Comparison of ENCODE assay signal across 6 cellular contexts in the genomic region with DNA sequence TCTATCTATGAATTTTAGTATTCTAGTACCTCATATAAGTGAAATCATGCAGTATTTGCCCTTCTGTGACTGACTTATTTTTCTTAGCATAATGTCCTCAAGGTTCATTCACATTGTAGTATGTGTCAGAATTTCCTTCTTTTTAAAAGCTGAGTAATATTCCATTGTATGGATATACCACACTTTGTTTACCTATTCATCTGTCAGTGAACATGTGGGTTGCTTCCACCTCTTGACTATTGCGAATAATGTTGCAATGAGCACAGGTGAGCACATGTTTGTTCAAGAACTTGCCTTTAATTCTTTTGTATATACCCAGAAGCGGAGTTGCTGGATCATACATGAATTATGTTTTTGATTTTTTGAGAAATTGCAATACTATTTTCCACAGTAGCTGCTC.
"Had no signal": no experiment of that assay in that cellular context is flagged by ENCODE, and none has a peak within 500 bp of the region (broad histone marks: within the 10 kb centered on the region; RNA-seq: fewer than 3 reads in every experiment).

No MANE protein-coding gene starts in this region.

- DNase-seq: GM23248, H9, HCEC 1CT had no signal

- H3K4me1 Mint-ChIP-seq: H9 had no signal

- H3K27ac ChIP-seq: GM23248 had no signal

- H3K4me3 ChIP-seq: GM23248 had no signal

- H3K4me3 Mint-ChIP-seq: H9 had no signal

- H3K9ac ChIP-seq: GM23248 had no signal

- H2AFZ ChIP-seq: GM23248 had no signal

- FAIRE-seq: H1, H54, HTR-8/SVneo had no signal

- H3K27ac Mint-ChIP-seq: H9 had no signal
